Comparison of ENCODE assay signal across 8 cellular contexts in the genomic region with DNA sequence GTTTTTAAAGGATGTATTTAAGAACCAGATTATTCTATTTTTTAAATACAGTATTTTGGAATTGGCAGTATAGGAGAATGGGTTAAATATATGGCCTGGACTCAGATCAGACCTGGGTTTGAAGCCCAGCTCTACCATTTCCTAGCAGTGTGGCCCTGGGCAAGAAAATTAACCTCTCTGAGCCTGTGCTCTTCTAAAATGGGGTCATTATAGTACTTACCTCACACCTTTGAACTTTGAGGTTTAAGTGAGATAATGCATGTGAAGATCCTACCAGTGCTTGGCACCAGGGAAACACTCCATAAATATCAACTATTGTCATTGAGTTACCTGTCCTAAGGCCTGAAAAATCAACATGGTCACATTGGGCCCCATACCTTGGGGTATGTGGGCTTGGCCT.
"Had no signal": no experiment of that assay in that cellular context is flagged by ENCODE, and none has a peak within 500 bp of the region (broad histone marks: within the 10 kb centered on the region; RNA-seq: fewer than 3 reads in every experiment).

No MANE protein-coding gene starts in this region.

- H3K27ac Mint-ChIP-seq: GM23338, H9 had no signal

- H3K27me3 Mint-ChIP-seq: IgD-negative memory B cell had no signal

- H3K4me3 Mint-ChIP-seq: GM23338, H9, IgD-negative memory B cell had no signal

- H3K9me3 Mint-ChIP-seq: IgD-negative memory B cell had no signal

- H3K36me3 Mint-ChIP-seq: IgD-negative memory B cell had no signal

- ATAC-seq: GM23338, HepG2 had no signal

- H3K4me3 ChIP-seq: GM23338 had no signal

- H3K4me1 Mint-ChIP-seq: GM23338, H9, IgD-negative memory B cell had no signal

- H3K27ac ChIP-seq: HL-60, KMS-11 had no signal

- DNase-seq: H9, HCEC 1CT, KBM-7 had no signal
